16 cellular contexts compared by ENCODE assay signal in genomic region chr17:83090424-83091256, GRCh38. TPM values are rescaled to one million over a fixed set of nuclear protein-coding genes. Genes with fewer than 3 reads are reported as not detected.
DNase-seq lines count a peak whose midpoint lies in the region; ATAC-seq, FAIRE-seq and TF ChIP-seq lines count a peak whose summit lies in the region.
"Had no signal": no experiment of that assay in that cellular context is flagged by ENCODE, and none has a peak within 500 bp of the region (broad histone marks: within the 10 kb centered on the region; RNA-seq: fewer than 3 reads in every experiment).

No MANE protein-coding gene starts in this region.

- H3K36me3 ChIP-seq in left ventricle myocardium inferior = peaks cover 34% of the 10 kb centered on the region
- H3K36me3 ChIP-seq in pancreas = peaks cover 0 to 15% (median 5%) of the 10 kb centered on the region in 3 donors
- H3K36me3 ChIP-seq in upper lobe of right lung = peaks cover 50% of the 10 kb centered on the region

- TF ChIP-seq CTCF in left ventricle myocardium inferior (IDR thresholded peaks at IDR 0.05; ENCODE audit: borderline replicate concordance) (no peak), pancreas (IDR thresholded peaks at IDR 0.05) (no peak), upper lobe of right lung (IDR thresholded peaks at IDR 0.05) (no peak), dorsolateral prefrontal cortex (IDR thresholded peaks at IDR 0.05 in 54 of 56, conservative IDR thresholded peaks at IDR 0.05 in 2 of 56; ENCODE audit: low read depth in 1 of 56, partially characterized antibody in 56 of 56) (no peak)

- peak overlapping the region; percentile 40 to 74 (median 56) for H3K4me3 Mint-ChIP-seq in immature natural killer cell
- H3K4me3 Mint-ChIP-seq: activated CD4-positive, alpha-beta T cell treated with anti-CD3 and anti-CD28 coated beads for 36 hours; activated naive CD8-positive, alpha-beta T cell treated with anti-CD3 and anti-CD28 coated beads, Interleukin-2, amount 10 ng/mL, durations not matched to agents 7 days and 5 days; CD4-positive, alpha-beta T cell; T-helper 17 cell had no signal

- peaks cover 9 to 21% (median 20%) of the 10 kb centered on the region in 3 donors for H3K36me3 Mint-ChIP-seq in immature natural killer cell
- H3K36me3 Mint-ChIP-seq: activated naive CD8-positive, alpha-beta T cell treated with anti-CD3 and anti-CD28 coated beads, Interleukin-2, amount 10 ng/mL, durations not matched to agents 7 days and 5 days had no signal

- no peak for FAIRE-seq in pancreas (lab: Jason Lieb, UNC)

- H3K27ac ChIP-seq in left ventricle myocardium inferior (replicated peaks) = peak overlapping the region; percentile 79
- peak overlapping the region; percentile 83 to 90 (median 85) for H3K27ac ChIP-seq in pancreas
- peak overlapping the region; percentile 81 for H3K27ac ChIP-seq in upper lobe of right lung
- H3K27ac ChIP-seq in dorsolateral prefrontal cortex = peak overlapping the region in 3 of 59 donors; percentile 13 to 64 (median 19)
- H3K27ac ChIP-seq: neutrophil had no signal

- peaks cover 45 to 59% of the 10 kb centered on the region in 2 donors for H3K4me1 Mint-ChIP-seq in immature natural killer cell
- H3K4me1 Mint-ChIP-seq: activated CD4-positive, alpha-beta T cell treated with anti-CD3 and anti-CD28 coated beads for 36 hours; activated naive CD8-positive, alpha-beta T cell treated with anti-CD3 and anti-CD28 coated beads, Interleukin-2, amount 10 ng/mL, durations not matched to agents 7 days and 5 days had no signal

- H3K4me1 ChIP-seq in left ventricle myocardium inferior (peaks cover 71% of the 10 kb centered on the region), pancreas (peaks cover 11 to 17% (median 15%) of the 10 kb centered on the region in 3 donors), upper lobe of right lung (peaks cover 37% of the 10 kb centered on the region)

- H3K27me3 ChIP-seq in left ventricle myocardium inferior (ENCODE audit: low read depth) = no peaks in the 10 kb centered on the region
- no peaks in the 10 kb centered on the region for H3K27me3 ChIP-seq in pancreas
- no peaks in the 10 kb centered on the region for H3K27me3 ChIP-seq in upper lobe of right lung
- no peaks in the 10 kb centered on the region for H3K27me3 ChIP-seq in dorsolateral prefrontal cortex

- ATAC-seq in left ventricle myocardium superior (no peak), pancreas (no peak), upper lobe of right lung (no peak), HG03280 (IDR thresholded peaks at IDR 0.05; ENCODE audit: unreplicated experiment) (no peak)
- ATAC-seq: activated CD4-positive, alpha-beta T cell treated with anti-CD3 and anti-CD28 coated beads for 36 hours had no signal

- 54 to 67% methylated on average over 27 to 33 of the region's 33 CpGs for WGBS in pancreas, 2 donors

- peaks cover 77 to 95% (median 87%) of the 10 kb centered on the region in 3 donors for H3K27me3 Mint-ChIP-seq in immature natural killer cell (ENCODE audit: low read depth in 3 of 3)
- H3K27me3 Mint-ChIP-seq: activated CD4-positive, alpha-beta T cell treated with anti-CD3 and anti-CD28 coated beads for 36 hours; activated naive CD8-positive, alpha-beta T cell treated with anti-CD3 and anti-CD28 coated beads, Interleukin-2, amount 10 ng/mL, durations not matched to agents 7 days and 5 days; CD4-positive, alpha-beta T cell; T-helper 17 cell had no signal

- H3K9me3 ChIP-seq in left ventricle myocardium inferior (replicated peaks) (no peaks in the 10 kb centered on the region), pancreas (no peaks in the 10 kb centered on the region), upper lobe of right lung (no peaks in the 10 kb centered on the region)
- H3K9me3 ChIP-seq: neutrophil had no signal

- intact Hi-C loops in left ventricle myocardium inferior (cut with micrococcal nuclease) (no loop called here), left ventricle myocardium superior (cut with micrococcal nuclease) (no loop called here), pancreas (cut with DNase I) (no loop called here), upper lobe of right lung (cut with DNase I) (no loop called here), dorsolateral prefrontal cortex (cut with DNase I) (no loop called here)

- no peak for DNase-seq in left ventricle myocardium inferior
- no peak for DNase-seq in left ventricle myocardium superior
- peak in 2 of 3 donors; percentile 28 to 36 for DNase-seq in immature natural killer cell
- no peak for DNase-seq in pancreas
- DNase-seq in upper lobe of right lung = no peak
- DNase-seq in ureter (ENCODE audit: low spot score) = no peak
- DNase-seq in dorsolateral prefrontal cortex = no peak
- DNase-seq: activated CD4-positive, alpha-beta T cell treated with anti-CD3 and anti-CD28 coated beads for 36 hours; activated naive CD8-positive, alpha-beta T cell treated with anti-CD3 and anti-CD28 coated beads, Interleukin-2, amount 10 ng/mL, durations not matched to agents 7 days and 5 days; CD4-positive, alpha-beta T cell; NCI-H187 treated with DMSO at 0.1 percent for 48 hours; NCI-H69; stimulated activated CD4-positive, alpha-beta T cell treated with anti-CD3 and anti-CD28 coated beads, Interleukin-12 subunit alpha, Interleukin-12 subunit beta, amount 100 ng/mL, for 4 hours; T-helper 17 cell had no signal

- H3K27ac Mint-ChIP-seq in immature natural killer cell = peak overlapping the region in 5 of 6 donors; percentile 78 to 92 (median 88)
- H3K27ac Mint-ChIP-seq: activated CD4-positive, alpha-beta T cell treated with anti-CD3 and anti-CD28 coated beads for 36 hours; activated naive CD8-positive, alpha-beta T cell treated with anti-CD3 and anti-CD28 coated beads, Interleukin-2, amount 10 ng/mL, durations not matched to agents 7 days and 5 days; CD4-positive, alpha-beta T cell; T-helper 17 cell had no signal

- H3K9me3 Mint-ChIP-seq in immature natural killer cell = peaks cover 0 to 4% (median 0%) of the 10 kb centered on the region in 6 donors
- H3K9me3 Mint-ChIP-seq: activated naive CD8-positive, alpha-beta T cell treated with anti-CD3 and anti-CD28 coated beads, Interleukin-2, amount 10 ng/mL, durations not matched to agents 7 days and 5 days; CD4-positive, alpha-beta T cell had no signal

- H3K4me3 ChIP-seq in left ventricle myocardium inferior (peak overlapping the region; percentile 40), pancreas (peak overlapping the region in 1 of 4 donors; percentile 13), upper lobe of right lung (no peak overlapping the region), dorsolateral prefrontal cortex (no peak overlapping the region)

RNA-seq across cellular contexts. Expression of gene METRNL, which starts 11.2 kb away (rescaled TPM):
- total RNA-seq in left ventricle myocardium inferior (75.2 TPM), left ventricle myocardium superior (68.4 TPM), pancreas (10 to 100 TPM; 11.1 to 28.3 (median 16.2) TPM), upper lobe of right lung (79.9 TPM), ureter (74.4 TPM), dorsolateral prefrontal cortex (10 to 100 TPM in 102 of 120 experiments, 1 to 10 TPM in 18; 3.8 to 30.0 (median 13.7) TPM)
- polyA plus RNA-seq in immature natural killer cell (10 to 100 TPM; 13.6 to 72.3 (median 49.2) TPM), pancreas (10 to 100 TPM; 18.9 to 20.8 TPM)

Comparison
In these comparisons a context has a peak if more than half of its experiments do, and no peak if none do; other contexts are left out.
1. DNase-seq: peak in immature natural killer cell (2 of 3); none in left ventricle myocardium inferior (single experiment), left ventricle myocardium superior (single experiment), pancreas (0 of 6), upper lobe of right lung (single experiment), ureter (single experiment) and dorsolateral prefrontal cortex (0 of 10).